ENCODE assay signal across 13 cellular contexts in the genomic region with DNA sequence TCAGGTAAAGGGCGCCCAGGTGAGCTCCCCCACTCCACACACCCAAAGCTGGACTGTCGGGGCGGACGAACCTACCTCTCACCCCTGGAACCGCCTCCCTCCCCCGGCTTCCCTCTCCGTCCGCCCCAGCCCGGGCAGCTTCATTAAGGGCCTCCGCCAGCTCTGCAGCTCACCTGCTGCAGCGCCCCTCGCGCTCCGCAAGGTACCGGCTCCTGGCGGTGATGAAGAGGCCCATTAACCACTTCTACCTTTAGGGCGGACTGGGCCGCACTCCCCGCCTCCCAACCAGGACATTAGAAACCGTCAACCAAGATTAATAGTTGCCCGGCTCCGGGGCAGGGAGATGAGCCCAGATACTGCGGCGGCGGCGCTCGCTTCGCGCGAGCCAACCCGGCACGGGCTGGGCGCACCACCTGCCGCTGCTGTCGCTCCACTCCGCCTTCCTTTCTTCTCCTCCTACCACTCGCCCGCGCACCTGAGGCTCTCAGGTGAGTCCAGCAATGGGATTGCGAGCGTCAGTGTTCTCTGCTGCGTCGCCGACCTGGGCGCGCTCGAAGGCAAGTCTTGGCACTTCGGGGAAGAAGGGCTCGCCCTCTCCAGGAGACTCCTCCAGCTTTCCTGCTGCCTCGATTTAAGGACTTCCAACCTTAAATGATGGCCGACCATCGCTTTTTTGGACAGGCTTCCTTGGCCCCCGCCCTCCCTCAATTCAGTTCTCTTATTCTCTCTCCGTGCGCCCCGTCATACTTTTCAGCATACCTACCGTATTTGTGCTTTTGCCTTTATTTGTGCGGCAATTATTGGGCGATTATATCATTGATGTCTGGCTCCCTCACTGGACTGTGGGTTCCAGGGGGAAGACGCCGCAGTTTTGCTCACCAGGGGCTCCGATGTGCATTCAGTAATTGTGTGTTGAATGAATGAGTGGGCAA. TPM values are rescaled to one million over a fixed set of nuclear protein-coding genes. Genes with fewer than 3 reads are reported as not detected.
A peak's percentile ranks its signal among the peaks of the same experiment; 100 is the strongest.
DNase-seq lines count a peak whose midpoint lies in the region; ATAC-seq, FAIRE-seq and TF ChIP-seq lines count a peak whose summit lies in the region.
"Had no signal": no experiment of that assay in that cellular context is flagged by ENCODE, and none has a peak within 500 bp of the region (broad histone marks: within the 10 kb centered on the region; RNA-seq: fewer than 3 reads in every experiment).

No MANE protein-coding gene starts in this region.

- ATAC-seq in mucosa of descending colon: peak; percentile 71
- no peak for ATAC-seq in activated naive CD4-positive, alpha-beta T cell treated with anti-CD3 and anti-CD28 coated beads, Interleukin-2, amount 50 U/mL, for 72 hours

- intact Hi-C loops in mucosa of descending colon (cut with DNase I, micrococcal nuclease): no loop called here

- no peak for FAIRE-seq in bronchial epithelial cell (lab: Jason Lieb, UNC)
- FAIRE-seq: endometrium had no signal

- H3K27ac Mint-ChIP-seq in activated naive CD4-positive, alpha-beta T cell treated with anti-CD3 and anti-CD28 coated beads, Interleukin-2, amount 50 U/mL, for 72 hours: no peak overlapping the region

- H3K36me3 ChIP-seq in bronchial epithelial cell (ENCODE audit: control insufficient read depth, insufficient read depth, low read length) (no peaks in the 10 kb centered on the region), mucosa of descending colon (ENCODE audit: low read depth) (no peaks in the 10 kb centered on the region)
- H3K36me3 ChIP-seq: uterus had no signal

- no peaks in the 10 kb centered on the region for H3K9me3 ChIP-seq in mucosa of descending colon
- H3K9me3 ChIP-seq: BLaER1 treated with 17β-estradiol and CSF1 and Interleukin-3, amounts not matched to agents 10 nM and 100 nM; uterus had no signal

- H3K9me3 Mint-ChIP-seq in activated naive CD4-positive, alpha-beta T cell treated with anti-CD3 and anti-CD28 coated beads, Interleukin-2, amount 50 U/mL, for 72 hours: no peaks in the 10 kb centered on the region

- H3K36me3 Mint-ChIP-seq in activated naive CD4-positive, alpha-beta T cell treated with anti-CD3 and anti-CD28 coated beads, Interleukin-2, amount 50 U/mL, for 72 hours: no peaks in the 10 kb centered on the region

- DNase-seq in DMS53 (lab: John Stamatoyannopoulos, UW): peak; percentile 95
- DNase-seq in NCI-H2081 (lab: John Stamatoyannopoulos, UW): peak; percentile 57 to 67
- DNase-seq in bronchial epithelial cell (ENCODE audit: low read depth): no peak
- DNase-seq in mucosa of descending colon: peak in 1 of 3 donors; percentile 53
- DNase-seq in activated CD8-positive, alpha-beta memory T cell treated with anti-CD3 and anti-CD28 coated beads for 24 hours: no peak
- DNase-seq in DMS79 treated with DMSO at 0.1 percent for 48 hours (lab: John Stamatoyannopoulos, UW): no peak
- DNase-seq in T-helper 9 cell: no peak
- no peak for DNase-seq in activated naive CD4-positive, alpha-beta T cell treated with anti-CD3 and anti-CD28 coated beads, Interleukin-2, amount 50 U/mL, for 72 hours (ENCODE audit: low spot score in 2 of 2)
- DNase-seq: activated CD8-positive, alpha-beta memory T cell treated with anti-CD3 and anti-CD28 coated beads, Interleukin-2, amount 50 U/mL, for 48 hours; amygdala; uterus had no signal

- peak; percentile 2 for TF ChIP-seq CTCF in bronchial epithelial cell (IDR thresholded peaks at IDR 0.05; ENCODE audit: insufficient read depth, low read length, severe bottlenecking)
- TF ChIP-seq CTCF in mucosa of descending colon (IDR thresholded peaks at IDR 0.05): no peak

- H3K27me3 ChIP-seq in bronchial epithelial cell (ENCODE audit: control insufficient read depth, insufficient read depth, low read length): peaks cover 17% of the 10 kb centered on the region

- peaks cover 15% of the 10 kb centered on the region for H3K4me1 ChIP-seq in mucosa of descending colon (ENCODE audit: low read depth)

- H3K4me3 ChIP-seq in bronchial epithelial cell (ENCODE audit: low read depth, low read length) (no peak overlapping the region), mucosa of descending colon (no peak overlapping the region)
- H3K4me3 ChIP-seq: BLaER1 treated with 17β-estradiol and CSF1 and Interleukin-3, amounts not matched to agents 10 nM and 100 nM; uterus had no signal

RNA-seq across cellular contexts. Expression of a gene that starts 13.6 kb away (rescaled TPM):
- 1.6 and 4.0 TPM in 2 replicates for total RNA-seq in bronchial epithelial cell
- total RNA-seq in mucosa of descending colon: 10 to 100 TPM in 2 of 3 donors, 1 to 10 TPM in 1; 8.5 to 20.0 (median 16.7) TPM
- 1 to 10 TPM in 1 of 2 donors, under 1 TPM in 1; 0.60 to 1.3 TPM for total RNA-seq in activated naive CD4-positive, alpha-beta T cell treated with anti-CD3 and anti-CD28 coated beads, Interleukin-2, amount 50 U/mL, for 72 hours

RNA-seq across cellular contexts. Expression of a gene that starts 17.2 kb away (rescaled TPM):
- 14.0 and 16.1 TPM in 2 replicates for total RNA-seq in bronchial epithelial cell
- 10 to 100 TPM in 2 of 3 donors, 1 to 10 TPM in 1; 8.7 to 28.7 (median 28.0) TPM for total RNA-seq in mucosa of descending colon
- total RNA-seq in activated naive CD4-positive, alpha-beta T cell treated with anti-CD3 and anti-CD28 coated beads, Interleukin-2, amount 50 U/mL, for 72 hours: 10 to 100 TPM; 36.9 to 43.9 TPM

RNA-seq across cellular contexts. Expression of a gene that starts 17.3 kb away (rescaled TPM):
- total RNA-seq in bronchial epithelial cell (0.13 and 0.26 TPM in 2 replicates), mucosa of descending colon (under 1 TPM in 2 of 3 donors, not detected in 1; 0.28 to 0.43 TPM)
- 1 to 10 TPM in 1 of 2 donors, under 1 TPM in 1; 0.80 to 1.3 TPM for total RNA-seq in activated naive CD4-positive, alpha-beta T cell treated with anti-CD3 and anti-CD28 coated beads, Interleukin-2, amount 50 U/mL, for 72 hours

RNA-seq across cellular contexts. Expression of a gene that starts 48.6 kb away (rescaled TPM):
- total RNA-seq in bronchial epithelial cell (30.0 and 36.5 TPM in 2 replicates), mucosa of descending colon (10 to 100 TPM; 26.0 to 82.1 (median 31.5) TPM)
- 10 to 100 TPM in 1 of 2 donors, 1 to 10 TPM in 1; 6.8 to 19.2 TPM for total RNA-seq in activated naive CD4-positive, alpha-beta T cell treated with anti-CD3 and anti-CD28 coated beads, Interleukin-2, amount 50 U/mL, for 72 hours

Comparison
In these comparisons a context has a peak if more than half of its experiments do, and no peak if none do; other contexts are left out.
1. DNase-seq: peak in DMS53 (single experiment) and NCI-H2081 (2 of 2); none in bronchial epithelial cell (single experiment), activated CD8-positive, alpha-beta memory T cell treated with anti-CD3 and anti-CD28 coated beads for 24 hours (single experiment), DMS79 treated with DMSO at 0.1 percent for 48 hours (single experiment), T-helper 9 cell (single experiment) and activated naive CD4-positive, alpha-beta T cell treated with anti-CD3 and anti-CD28 coated beads, Interleukin-2, amount 50 U/mL, for 72 hours (0 of 2).